Comparison of ENCODE assay signal across 8 cellular contexts in genomic region chr16:58638148-58639036, GRCh38. TPM values are rescaled to one million over a fixed set of nuclear protein-coding genes. Genes with fewer than 3 reads are reported as not detected.
DNase-seq lines count a peak whose midpoint lies in the region; ATAC-seq, FAIRE-seq and TF ChIP-seq lines count a peak whose summit lies in the region.

No MANE protein-coding gene starts in this region.

- ATAC-seq in sciatic nerve: peak; percentile 85
- ATAC-seq in HG02852 (IDR thresholded peaks at IDR 0.05; ENCODE audit: unreplicated experiment): no peak
- ATAC-seq in GM21619 (IDR thresholded peaks at IDR 0.05; ENCODE audit: unreplicated experiment): no peak
- no peak for ATAC-seq in HG02840 (IDR thresholded peaks at IDR 0.05; ENCODE audit: low FRiP score, unreplicated experiment)

- DNase-seq in RCC 7860 (ENCODE audit: low spot score): peak; percentile 49
- peak; percentile 84 for DNase-seq in fibroblast of pulmonary artery (ENCODE audit: low read depth)
- no peak for DNase-seq in sciatic nerve (ENCODE audit: low spot score)
- DNase-seq in anterior cingulate cortex (lab: John Stamatoyannopoulos, UW): no peak

- intact Hi-C loops in sciatic nerve (cut with DNase I): no loop called here

- TF ChIP-seq CTCF in GM12873 (IDR thresholded peaks at IDR 0.05; ENCODE audit: insufficient read depth, low read depth, low read length, missing control alignments) (peak; percentile 22), fibroblast of pulmonary artery (IDR thresholded peaks at IDR 0.05; ENCODE audit: low read length, missing control alignments) (peak; percentile 52)

- no peak overlapping the region for H3K4me3 ChIP-seq in fibroblast of pulmonary artery (replicated peaks; ENCODE audit: low read depth, low read length)

- FAIRE-seq in RCC 7860 (lab: Jason Lieb, UNC): no peak

RNA-seq across cellular contexts. Expression of gene CNOT1, which starts 8.8 kb away (rescaled TPM):
- total RNA-seq in sciatic nerve: 144 TPM

RNA-seq across cellular contexts. Expression of gene SLC38A7, which starts 46.2 kb away (rescaled TPM):
- total RNA-seq in sciatic nerve: 15.6 TPM

Comparison
In these comparisons a context has a peak if more than half of its experiments do, and no peak if none do; other contexts are left out.
1. DNase-seq: peak in RCC 7860 (single experiment) and fibroblast of pulmonary artery (single experiment); none in sciatic nerve (single experiment) and anterior cingulate cortex (0 of 58).